1 cellular context compared by ENCODE assay signal in the genomic region with DNA sequence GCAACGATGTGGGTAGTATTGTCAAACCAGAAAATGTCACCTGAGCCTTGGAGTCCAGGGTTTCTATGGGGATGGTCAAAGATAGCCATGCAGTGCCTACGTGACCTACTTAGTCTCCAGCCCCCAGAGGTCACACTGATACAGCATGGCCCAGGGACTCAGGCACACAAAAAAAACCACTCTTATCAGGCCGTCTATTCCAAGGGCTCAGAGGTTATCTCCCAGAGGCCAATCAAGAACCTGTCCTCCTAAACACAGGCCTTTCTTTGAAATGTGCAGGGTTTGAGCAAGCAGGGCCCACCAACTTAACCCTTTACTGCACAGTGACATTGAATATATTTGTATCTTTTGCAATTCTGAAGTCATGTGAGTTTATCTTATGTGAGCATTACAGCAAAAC.
TF ChIP-seq lines count a peak whose summit lies in the region.

No MANE protein-coding gene starts in this region.

TF ChIP-seq in HepG2, 621 proteins besides CTCF, POLR2A, EP300 and RAD21 (continued from another document and continues in another):
- TF ChIP-seq SIX1 (CRISPR knock-in tag; IDR thresholded peaks at IDR 0.05; ENCODE audit: borderline replicate concordance) (0 out of 2 replicates have a peak, but pooled peaks have one; percentile 32), PCBP1 (IDR thresholded peaks at IDR 0.05; ENCODE audit: borderline replicate concordance, low read depth, low read length) (no peak), PHF21A (CRISPR knock-in tag; IDR thresholded peaks at IDR 0.05) (peak; percentile 87), NCOA1 (CRISPR knock-in tag; IDR thresholded peaks at IDR 0.05) (no peak), SMAD3 (CRISPR knock-in tag; IDR thresholded peaks at IDR 0.05) (no peak), ZNF570 (CRISPR knock-in tag; IDR thresholded peaks at IDR 0.05; ENCODE audit: borderline replicate concordance) (no peak), EHMT2 (IDR thresholded peaks at IDR 0.05; ENCODE audit: borderline replicate concordance, low read depth, low read length) (peak; percentile 28; the same call in 1 of the 2 replicates), NR2C2 (CRISPR knock-in tag; IDR thresholded peaks at IDR 0.05; ENCODE audit: borderline replicate concordance) (0 out of 2 replicates have a peak, but pooled peaks have one; percentile 14), YEATS2 (CRISPR knock-in tag; IDR thresholded peaks at IDR 0.05; ENCODE audit: borderline replicate concordance) (no peak), SIX4 (CRISPR knock-in tag; IDR thresholded peaks at IDR 0.05) (0 out of 2 replicates have a peak, but pooled peaks have one; percentile 40), NFYB (CRISPR knock-in tag; IDR thresholded peaks at IDR 0.05) (peak; percentile 53; the same call in 1 of the 2 replicates), ZNF292 (CRISPR knock-in tag; IDR thresholded peaks at IDR 0.05; ENCODE audit: borderline replicate concordance, low read depth) (peak; percentile 44; the same call in 1 of the 2 replicates), AHR (CRISPR knock-in tag; IDR thresholded peaks at IDR 0.05) (no peak), HNF4A (CRISPR knock-in tag; IDR thresholded peaks at IDR 0.05) (peak; percentile 63), TBL1XR1 (IDR thresholded peaks at IDR 0.05; ENCODE audit: borderline replicate concordance, low read length, partially characterized antibody) (no peak), ZNF510 (CRISPR knock-in tag; IDR thresholded peaks at IDR 0.05; ENCODE audit: low read depth) (no peak), HOXA3 (CRISPR knock-in tag; IDR thresholded peaks at IDR 0.05) (peak; percentile 72), ZNF33B (CRISPR knock-in tag; IDR thresholded peaks at IDR 0.05) (no peak), ZKSCAN5 (CRISPR knock-in tag; IDR thresholded peaks at IDR 0.05) (no peak), XRCC5 (optimal IDR thresholded peaks at IDR 0.05; ENCODE audit: low read length) (peak; percentile 40), CCDC6 (CRISPR knock-in tag; IDR thresholded peaks at IDR 0.05) (no peak), NKX3-1 (CRISPR knock-in tag; IDR thresholded peaks at IDR 0.05) (no peak), BCL6 (CRISPR knock-in tag; IDR thresholded peaks at IDR 0.05) (peak; percentile 22; the same call in 1 of the 2 replicates), ISL2 (CRISPR knock-in tag; IDR thresholded peaks at IDR 0.05) (peak; percentile 85; the same call in 1 of the 2 replicates), NFKBIZ (CRISPR knock-in tag; IDR thresholded peaks at IDR 0.05) (no peak), CBX1 (IDR thresholded peaks at IDR 0.05; ENCODE audit: low read depth) (no peak), MED1 (CRISPR knock-in tag; IDR thresholded peaks at IDR 0.05) (peak; percentile 63; the same call in 1 of the 2 replicates), ZNF577 (CRISPR knock-in tag; IDR thresholded peaks at IDR 0.05; ENCODE audit: borderline replicate concordance, low read depth) (no peak), SALL1 (CRISPR knock-in tag; IDR thresholded peaks at IDR 0.05) (peak; percentile 62), SMAD9 (CRISPR knock-in tag; IDR thresholded peaks at IDR 0.05) (no peak), BRD4 (CRISPR knock-in tag; IDR thresholded peaks at IDR 0.05) (0 out of 2 replicates have a peak, but pooled peaks have one; percentile 59), ZFY (CRISPR knock-in tag; IDR thresholded peaks at IDR 0.05) (peak; percentile 56; the same call in 1 of the 2 replicates), ZNF746 (CRISPR knock-in tag; IDR thresholded peaks at IDR 0.05) (no peak), ZSCAN22 (CRISPR knock-in tag; IDR thresholded peaks at IDR 0.05) (no peak)
- TF ChIP-seq, protein P1, sequence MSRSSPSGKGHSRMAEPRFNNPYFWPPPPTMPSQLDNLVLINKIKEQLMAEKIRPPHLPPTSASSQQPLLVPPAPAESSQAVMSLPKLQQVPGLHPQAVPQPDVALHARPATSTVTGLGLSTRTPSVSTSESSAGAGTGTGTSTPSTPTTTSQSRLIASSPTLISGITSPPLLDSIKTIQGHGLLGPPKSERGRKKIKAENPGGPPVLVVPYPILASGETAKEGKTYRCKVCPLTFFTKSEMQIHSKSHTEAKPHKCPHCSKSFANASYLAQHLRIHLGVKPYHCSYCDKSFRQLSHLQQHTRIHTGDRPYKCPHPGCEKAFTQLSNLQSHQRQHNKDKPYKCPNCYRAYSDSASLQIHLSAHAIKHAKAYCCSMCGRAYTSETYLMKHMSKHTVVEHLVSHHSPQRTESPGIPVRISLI (CRISPR knock-in tag; IDR thresholded peaks at IDR 0.05; ENCODE audit: borderline replicate concordance): peak; percentile 97
- TF ChIP-seq, protein P2, sequence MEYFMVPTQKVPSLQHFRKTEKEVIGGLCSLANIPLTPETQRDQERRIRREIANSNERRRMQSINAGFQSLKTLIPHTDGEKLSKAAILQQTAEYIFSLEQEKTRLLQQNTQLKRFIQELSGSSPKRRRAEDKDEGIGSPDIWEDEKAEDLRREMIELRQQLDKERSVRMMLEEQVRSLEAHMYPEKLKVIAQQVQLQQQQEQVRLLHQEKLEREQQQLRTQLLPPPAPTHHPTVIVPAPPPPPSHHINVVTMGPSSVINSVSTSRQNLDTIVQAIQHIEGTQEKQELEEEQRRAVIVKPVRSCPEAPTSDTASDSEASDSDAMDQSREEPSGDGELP (IDR thresholded peaks at IDR 0.05; ENCODE audit: borderline replicate concordance, low read depth): 0 out of 2 replicates have a peak, but pooled peaks have one; percentile 22
- TF ChIP-seq, protein P3, sequence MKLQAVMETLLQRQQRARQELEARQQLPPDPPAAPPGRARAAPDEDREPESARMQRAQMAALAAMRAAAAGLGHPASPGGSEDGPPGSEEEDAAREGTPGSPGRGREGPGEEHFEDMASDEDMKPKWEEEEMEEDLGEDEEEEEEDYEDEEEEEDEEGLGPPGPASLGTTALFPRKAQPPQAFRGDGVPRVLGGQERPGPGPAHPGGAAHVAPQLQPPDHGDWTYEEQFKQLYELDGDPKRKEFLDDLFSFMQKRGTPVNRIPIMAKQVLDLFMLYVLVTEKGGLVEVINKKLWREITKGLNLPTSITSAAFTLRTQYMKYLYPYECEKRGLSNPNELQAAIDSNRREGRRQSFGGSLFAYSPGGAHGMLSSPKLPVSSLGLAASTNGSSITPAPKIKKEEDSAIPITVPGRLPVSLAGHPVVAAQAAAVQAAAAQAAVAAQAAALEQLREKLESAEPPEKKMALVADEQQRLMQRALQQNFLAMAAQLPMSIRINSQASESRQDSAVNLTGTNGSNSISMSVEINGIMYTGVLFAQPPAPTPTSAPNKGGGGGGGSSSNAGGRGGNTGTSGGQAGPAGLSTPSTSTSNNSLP (IDR thresholded peaks at IDR 0.05; ENCODE audit: low read depth, low read length): no peak
- TF ChIP-seq, protein P4, sequence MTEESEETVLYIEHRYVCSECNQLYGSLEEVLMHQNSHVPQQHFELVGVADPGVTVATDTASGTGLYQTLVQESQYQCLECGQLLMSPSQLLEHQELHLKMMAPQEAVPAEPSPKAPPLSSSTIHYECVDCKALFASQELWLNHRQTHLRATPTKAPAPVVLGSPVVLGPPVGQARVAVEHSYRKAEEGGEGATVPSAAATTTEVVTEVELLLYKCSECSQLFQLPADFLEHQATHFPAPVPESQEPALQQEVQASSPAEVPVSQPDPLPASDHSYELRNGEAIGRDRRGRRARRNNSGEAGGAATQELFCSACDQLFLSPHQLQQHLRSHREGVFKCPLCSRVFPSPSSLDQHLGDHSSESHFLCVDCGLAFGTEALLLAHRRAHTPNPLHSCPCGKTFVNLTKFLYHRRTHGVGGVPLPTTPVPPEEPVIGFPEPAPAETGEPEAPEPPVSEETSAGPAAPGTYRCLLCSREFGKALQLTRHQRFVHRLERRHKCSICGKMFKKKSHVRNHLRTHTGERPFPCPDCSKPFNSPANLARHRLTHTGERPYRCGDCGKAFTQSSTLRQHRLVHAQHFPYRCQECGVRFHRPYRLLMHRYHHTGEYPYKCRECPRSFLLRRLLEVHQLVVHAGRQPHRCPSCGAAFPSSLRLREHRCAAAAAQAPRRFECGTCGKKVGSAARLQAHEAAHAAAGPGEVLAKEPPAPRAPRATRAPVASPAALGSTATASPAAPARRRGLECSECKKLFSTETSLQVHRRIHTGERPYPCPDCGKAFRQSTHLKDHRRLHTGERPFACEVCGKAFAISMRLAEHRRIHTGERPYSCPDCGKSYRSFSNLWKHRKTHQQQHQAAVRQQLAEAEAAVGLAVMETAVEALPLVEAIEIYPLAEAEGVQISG (CRISPR knock-in tag; IDR thresholded peaks at IDR 0.05): peak; percentile 66; the same call in 1 of the 2 replicates
- TF ChIP-seq, protein P5, sequence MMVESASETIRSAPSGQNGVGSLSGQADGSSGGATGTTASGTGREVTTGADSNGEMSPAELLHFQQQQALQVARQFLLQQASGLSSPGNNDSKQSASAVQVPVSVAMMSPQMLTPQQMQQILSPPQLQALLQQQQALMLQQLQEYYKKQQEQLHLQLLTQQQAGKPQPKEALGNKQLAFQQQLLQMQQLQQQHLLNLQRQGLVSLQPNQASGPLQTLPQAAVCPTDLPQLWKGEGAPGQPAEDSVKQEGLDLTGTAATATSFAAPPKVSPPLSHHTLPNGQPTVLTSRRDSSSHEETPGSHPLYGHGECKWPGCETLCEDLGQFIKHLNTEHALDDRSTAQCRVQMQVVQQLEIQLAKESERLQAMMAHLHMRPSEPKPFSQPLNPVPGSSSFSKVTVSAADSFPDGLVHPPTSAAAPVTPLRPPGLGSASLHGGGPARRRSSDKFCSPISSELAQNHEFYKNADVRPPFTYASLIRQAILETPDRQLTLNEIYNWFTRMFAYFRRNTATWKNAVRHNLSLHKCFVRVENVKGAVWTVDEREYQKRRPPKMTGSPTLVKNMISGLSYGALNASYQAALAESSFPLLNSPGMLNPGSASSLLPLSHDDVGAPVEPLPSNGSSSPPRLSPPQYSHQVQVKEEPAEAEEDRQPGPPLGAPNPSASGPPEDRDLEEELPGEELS (CRISPR knock-in tag; IDR thresholded peaks at IDR 0.05): peak; percentile 76
- TF ChIP-seq, protein P6, sequence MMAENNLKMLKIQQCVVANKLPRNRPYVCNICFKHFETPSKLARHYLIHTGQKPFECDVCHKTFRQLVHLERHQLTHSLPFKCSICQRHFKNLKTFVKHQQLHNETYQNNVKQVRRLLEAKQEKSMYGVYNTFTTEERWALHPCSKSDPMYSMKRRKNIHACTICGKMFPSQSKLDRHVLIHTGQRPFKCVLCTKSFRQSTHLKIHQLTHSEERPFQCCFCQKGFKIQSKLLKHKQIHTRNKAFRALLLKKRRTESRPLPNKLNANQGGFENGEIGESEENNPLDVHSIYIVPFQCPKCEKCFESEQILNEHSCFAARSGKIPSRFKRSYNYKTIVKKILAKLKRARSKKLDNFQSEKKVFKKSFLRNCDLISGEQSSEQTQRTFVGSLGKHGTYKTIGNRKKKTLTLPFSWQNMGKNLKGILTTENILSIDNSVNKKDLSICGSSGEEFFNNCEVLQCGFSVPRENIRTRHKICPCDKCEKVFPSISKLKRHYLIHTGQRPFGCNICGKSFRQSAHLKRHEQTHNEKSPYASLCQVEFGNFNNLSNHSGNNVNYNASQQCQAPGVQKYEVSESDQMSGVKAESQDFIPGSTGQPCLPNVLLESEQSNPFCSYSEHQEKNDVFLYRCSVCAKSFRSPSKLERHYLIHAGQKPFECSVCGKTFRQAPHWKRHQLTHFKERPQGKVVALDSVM (CRISPR knock-in tag; IDR thresholded peaks at IDR 0.05): no peak
- TF ChIP-seq, protein P7, sequence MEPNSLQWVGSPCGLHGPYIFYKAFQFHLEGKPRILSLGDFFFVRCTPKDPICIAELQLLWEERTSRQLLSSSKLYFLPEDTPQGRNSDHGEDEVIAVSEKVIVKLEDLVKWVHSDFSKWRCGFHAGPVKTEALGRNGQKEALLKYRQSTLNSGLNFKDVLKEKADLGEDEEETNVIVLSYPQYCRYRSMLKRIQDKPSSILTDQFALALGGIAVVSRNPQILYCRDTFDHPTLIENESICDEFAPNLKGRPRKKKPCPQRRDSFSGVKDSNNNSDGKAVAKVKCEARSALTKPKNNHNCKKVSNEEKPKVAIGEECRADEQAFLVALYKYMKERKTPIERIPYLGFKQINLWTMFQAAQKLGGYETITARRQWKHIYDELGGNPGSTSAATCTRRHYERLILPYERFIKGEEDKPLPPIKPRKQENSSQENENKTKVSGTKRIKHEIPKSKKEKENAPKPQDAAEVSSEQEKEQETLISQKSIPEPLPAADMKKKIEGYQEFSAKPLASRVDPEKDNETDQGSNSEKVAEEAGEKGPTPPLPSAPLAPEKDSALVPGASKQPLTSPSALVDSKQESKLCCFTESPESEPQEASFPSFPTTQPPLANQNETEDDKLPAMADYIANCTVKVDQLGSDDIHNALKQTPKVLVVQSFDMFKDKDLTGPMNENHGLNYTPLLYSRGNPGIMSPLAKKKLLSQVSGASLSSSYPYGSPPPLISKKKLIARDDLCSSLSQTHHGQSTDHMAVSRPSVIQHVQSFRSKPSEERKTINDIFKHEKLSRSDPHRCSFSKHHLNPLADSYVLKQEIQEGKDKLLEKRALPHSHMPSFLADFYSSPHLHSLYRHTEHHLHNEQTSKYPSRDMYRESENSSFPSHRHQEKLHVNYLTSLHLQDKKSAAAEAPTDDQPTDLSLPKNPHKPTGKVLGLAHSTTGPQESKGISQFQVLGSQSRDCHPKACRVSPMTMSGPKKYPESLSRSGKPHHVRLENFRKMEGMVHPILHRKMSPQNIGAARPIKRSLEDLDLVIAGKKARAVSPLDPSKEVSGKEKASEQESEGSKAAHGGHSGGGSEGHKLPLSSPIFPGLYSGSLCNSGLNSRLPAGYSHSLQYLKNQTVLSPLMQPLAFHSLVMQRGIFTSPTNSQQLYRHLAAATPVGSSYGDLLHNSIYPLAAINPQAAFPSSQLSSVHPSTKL (CRISPR knock-in tag; IDR thresholded peaks at IDR 0.05): 0 out of 2 replicates have a peak, but pooled peaks have one; percentile 37
- TF ChIP-seq, protein P8, sequence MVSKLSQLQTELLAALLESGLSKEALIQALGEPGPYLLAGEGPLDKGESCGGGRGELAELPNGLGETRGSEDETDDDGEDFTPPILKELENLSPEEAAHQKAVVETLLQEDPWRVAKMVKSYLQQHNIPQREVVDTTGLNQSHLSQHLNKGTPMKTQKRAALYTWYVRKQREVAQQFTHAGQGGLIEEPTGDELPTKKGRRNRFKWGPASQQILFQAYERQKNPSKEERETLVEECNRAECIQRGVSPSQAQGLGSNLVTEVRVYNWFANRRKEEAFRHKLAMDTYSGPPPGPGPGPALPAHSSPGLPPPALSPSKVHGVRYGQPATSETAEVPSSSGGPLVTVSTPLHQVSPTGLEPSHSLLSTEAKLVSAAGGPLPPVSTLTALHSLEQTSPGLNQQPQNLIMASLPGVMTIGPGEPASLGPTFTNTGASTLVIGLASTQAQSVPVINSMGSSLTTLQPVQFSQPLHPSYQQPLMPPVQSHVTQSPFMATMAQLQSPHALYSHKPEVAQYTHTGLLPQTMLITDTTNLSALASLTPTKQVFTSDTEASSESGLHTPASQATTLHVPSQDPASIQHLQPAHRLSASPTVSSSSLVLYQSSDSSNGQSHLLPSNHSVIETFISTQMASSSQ (IDR thresholded peaks at IDR 0.05; ENCODE audit: low read depth): 0 out of 2 replicates have a peak, but pooled peaks have one; percentile 16
- TF ChIP-seq, protein P8 (CRISPR knock-in tag; IDR thresholded peaks at IDR 0.05; ENCODE audit: borderline replicate concordance): peak; percentile 47; the same call in 1 of the 2 replicates
